In the genomic region with DNA sequence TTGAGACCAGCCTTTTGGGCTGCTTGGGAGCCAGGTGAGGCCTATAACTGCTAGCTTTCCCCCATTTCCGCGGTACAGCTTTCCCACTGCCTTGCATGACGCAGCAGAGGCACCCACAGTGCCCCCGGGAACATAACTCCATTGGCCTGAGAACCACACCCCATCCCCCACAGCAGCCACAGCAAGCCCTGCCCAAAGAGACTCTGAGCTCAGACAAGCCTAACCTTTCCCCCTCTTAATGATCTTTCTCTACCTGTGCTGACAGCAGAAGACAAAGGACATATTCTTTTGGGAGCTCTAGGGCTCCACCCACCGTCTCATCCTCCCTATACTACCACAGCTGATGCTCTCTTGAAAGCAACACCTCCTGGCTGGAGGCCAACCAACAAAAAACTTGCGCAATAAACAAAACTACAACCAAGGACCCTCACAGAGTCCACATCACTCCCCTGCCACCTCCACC, we compare ENCODE assay signal across 1 cellular context.
TF ChIP-seq lines count a peak whose summit lies in the region.

No MANE protein-coding gene starts in this region.

TF ChIP-seq in HepG2, 621 proteins besides CTCF, POLR2A, EP300 and RAD21 (continued from another document):
- TF ChIP-seq, protein P1, sequence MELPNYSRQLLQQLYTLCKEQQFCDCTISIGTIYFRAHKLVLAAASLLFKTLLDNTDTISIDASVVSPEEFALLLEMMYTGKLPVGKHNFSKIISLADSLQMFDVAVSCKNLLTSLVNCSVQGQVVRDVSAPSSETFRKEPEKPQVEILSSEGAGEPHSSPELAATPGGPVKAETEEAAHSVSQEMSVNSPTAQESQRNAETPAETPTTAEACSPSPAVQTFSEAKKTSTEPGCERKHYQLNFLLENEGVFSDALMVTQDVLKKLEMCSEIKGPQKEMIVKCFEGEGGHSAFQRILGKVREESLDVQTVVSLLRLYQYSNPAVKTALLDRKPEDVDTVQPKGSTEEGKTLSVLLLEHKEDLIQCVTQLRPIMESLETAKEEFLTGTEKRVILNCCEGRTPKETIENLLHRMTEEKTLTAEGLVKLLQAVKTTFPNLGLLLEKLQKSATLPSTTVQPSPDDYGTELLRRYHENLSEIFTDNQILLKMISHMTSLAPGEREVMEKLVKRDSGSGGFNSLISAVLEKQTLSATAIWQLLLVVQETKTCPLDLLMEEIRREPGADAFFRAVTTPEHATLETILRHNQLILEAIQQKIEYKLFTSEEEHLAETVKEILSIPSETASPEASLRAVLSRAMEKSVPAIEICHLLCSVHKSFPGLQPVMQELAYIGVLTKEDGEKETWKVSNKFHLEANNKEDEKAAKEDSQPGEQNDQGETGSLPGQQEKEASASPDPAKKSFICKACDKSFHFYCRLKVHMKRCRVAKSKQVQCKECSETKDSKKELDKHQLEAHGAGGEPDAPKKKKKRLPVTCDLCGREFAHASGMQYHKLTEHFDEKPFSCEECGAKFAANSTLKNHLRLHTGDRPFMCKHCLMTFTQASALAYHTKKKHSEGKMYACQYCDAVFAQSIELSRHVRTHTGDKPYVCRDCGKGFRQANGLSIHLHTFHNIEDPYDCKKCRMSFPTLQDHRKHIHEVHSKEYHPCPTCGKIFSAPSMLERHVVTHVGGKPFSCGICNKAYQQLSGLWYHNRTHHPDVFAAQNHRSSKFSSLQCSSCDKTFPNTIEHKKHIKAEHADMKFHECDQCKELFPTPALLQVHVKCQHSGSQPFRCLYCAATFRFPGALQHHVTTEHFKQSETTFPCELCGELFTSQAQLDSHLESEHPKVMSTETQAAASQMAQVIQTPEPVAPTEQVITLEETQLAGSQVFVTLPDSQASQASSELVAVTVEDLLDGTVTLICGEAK (IDR thresholded peaks at IDR 0.05) = no peak
- TF ChIP-seq, protein P1 (CRISPR knock-in tag; IDR thresholded peaks at IDR 0.05) = no peak
- TF ChIP-seq ZNF773 (CRISPR knock-in tag; IDR thresholded peaks at IDR 0.05; ENCODE audit: borderline replicate concordance) (no peak), NR2F6 (IDR thresholded peaks at IDR 0.05) (peak; percentile 53; the same call in 1 of the 2 replicates), NR2F6 (CRISPR knock-in tag; IDR thresholded peaks at IDR 0.05) (no peak), DPF2 (CRISPR knock-in tag; IDR thresholded peaks at IDR 0.05; ENCODE audit: borderline replicate concordance, low read depth) (no peak), SOX5 (CRISPR knock-in tag; IDR thresholded peaks at IDR 0.05; ENCODE audit: borderline replicate concordance) (peak; percentile 53; the same call in 1 of the 2 replicates), ZNF569 (CRISPR knock-in tag; IDR thresholded peaks at IDR 0.05; ENCODE audit: borderline replicate concordance) (no peak), JDP2 (CRISPR knock-in tag; IDR thresholded peaks at IDR 0.05; ENCODE audit: borderline replicate concordance) (no peak), PHF8 (CRISPR knock-in tag; IDR thresholded peaks at IDR 0.05) (peak; percentile 43; the same call in 1 of the 2 replicates), ZSCAN9 (CRISPR knock-in tag; IDR thresholded peaks at IDR 0.05; ENCODE audit: borderline replicate concordance) (no peak), NCOR1 (IDR thresholded peaks at IDR 0.05; ENCODE audit: borderline replicate concordance, low read length) (peak; percentile 37; the same call in 1 of the 2 replicates), TOPORS (CRISPR knock-in tag; IDR thresholded peaks at IDR 0.05) (no peak), REL (CRISPR knock-in tag; conservative IDR thresholded peaks at IDR 0.05) (no peak), KLF13 (CRISPR knock-in tag; IDR thresholded peaks at IDR 0.05) (no peak), CEBPB (IDR thresholded peaks at IDR 0.05; ENCODE audit: borderline replicate concordance, low read depth, low read length) (peak; percentile 92), ZNF256 (CRISPR knock-in tag; conservative IDR thresholded peaks at IDR 0.05) (no peak), ZNF30 (CRISPR knock-in tag; IDR thresholded peaks at IDR 0.05) (no peak), LCORL (IDR thresholded peaks at IDR 0.05) (peak; percentile 13; the same call in 1 of the 2 replicates), LCORL (CRISPR knock-in tag; IDR thresholded peaks at IDR 0.05) (no peak)
- TF ChIP-seq, protein P2, sequence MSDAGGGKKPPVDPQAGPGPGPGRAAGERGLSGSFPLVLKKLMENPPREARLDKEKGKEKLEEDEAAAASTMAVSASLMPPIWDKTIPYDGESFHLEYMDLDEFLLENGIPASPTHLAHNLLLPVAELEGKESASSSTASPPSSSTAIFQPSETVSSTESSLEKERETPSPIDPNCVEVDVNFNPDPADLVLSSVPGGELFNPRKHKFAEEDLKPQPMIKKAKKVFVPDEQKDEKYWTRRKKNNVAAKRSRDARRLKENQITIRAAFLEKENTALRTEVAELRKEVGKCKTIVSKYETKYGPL (CRISPR knock-in tag; IDR thresholded peaks at IDR 0.05) = no peak
- TF ChIP-seq, protein P3, sequence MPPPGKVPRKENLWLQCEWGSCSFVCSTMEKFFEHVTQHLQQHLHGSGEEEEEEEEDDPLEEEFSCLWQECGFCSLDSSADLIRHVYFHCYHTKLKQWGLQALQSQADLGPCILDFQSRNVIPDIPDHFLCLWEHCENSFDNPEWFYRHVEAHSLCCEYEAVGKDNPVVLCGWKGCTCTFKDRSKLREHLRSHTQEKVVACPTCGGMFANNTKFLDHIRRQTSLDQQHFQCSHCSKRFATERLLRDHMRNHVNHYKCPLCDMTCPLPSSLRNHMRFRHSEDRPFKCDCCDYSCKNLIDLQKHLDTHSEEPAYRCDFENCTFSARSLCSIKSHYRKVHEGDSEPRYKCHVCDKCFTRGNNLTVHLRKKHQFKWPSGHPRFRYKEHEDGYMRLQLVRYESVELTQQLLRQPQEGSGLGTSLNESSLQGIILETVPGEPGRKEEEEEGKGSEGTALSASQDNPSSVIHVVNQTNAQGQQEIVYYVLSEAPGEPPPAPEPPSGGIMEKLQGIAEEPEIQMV (CRISPR knock-in tag; IDR thresholded peaks at IDR 0.05; ENCODE audit: low read depth) = no peak
- TF ChIP-seq, protein P4, sequence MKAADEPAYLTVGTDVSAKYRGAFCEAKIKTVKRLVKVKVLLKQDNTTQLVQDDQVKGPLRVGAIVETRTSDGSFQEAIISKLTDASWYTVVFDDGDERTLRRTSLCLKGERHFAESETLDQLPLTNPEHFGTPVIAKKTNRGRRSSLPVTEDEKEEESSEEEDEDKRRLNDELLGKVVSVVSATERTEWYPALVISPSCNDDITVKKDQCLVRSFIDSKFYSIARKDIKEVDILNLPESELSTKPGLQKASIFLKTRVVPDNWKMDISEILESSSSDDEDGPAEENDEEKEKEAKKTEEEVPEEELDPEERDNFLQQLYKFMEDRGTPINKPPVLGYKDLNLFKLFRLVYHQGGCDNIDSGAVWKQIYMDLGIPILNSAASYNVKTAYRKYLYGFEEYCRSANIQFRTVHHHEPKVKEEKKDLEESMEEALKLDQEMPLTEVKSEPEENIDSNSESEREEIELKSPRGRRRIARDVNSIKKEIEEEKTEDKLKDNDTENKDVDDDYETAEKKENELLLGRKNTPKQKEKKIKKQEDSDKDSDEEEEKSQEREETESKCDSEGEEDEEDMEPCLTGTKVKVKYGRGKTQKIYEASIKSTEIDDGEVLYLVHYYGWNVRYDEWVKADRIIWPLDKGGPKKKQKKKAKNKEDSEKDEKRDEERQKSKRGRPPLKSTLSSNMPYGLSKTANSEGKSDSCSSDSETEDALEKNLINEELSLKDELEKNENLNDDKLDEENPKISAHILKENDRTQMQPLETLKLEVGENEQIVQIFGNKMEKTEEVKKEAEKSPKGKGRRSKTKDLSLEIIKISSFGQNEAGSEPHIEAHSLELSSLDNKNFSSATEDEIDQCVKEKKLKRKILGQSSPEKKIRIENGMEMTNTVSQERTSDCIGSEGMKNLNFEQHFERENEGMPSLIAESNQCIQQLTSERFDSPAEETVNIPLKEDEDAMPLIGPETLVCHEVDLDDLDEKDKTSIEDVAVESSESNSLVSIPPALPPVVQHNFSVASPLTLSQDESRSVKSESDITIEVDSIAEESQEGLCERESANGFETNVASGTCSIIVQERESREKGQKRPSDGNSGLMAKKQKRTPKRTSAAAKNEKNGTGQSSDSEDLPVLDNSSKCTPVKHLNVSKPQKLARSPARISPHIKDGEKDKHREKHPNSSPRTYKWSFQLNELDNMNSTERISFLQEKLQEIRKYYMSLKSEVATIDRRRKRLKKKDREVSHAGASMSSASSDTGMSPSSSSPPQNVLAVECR (CRISPR knock-in tag; IDR thresholded peaks at IDR 0.05; ENCODE audit: borderline replicate concordance) = peak; percentile 19; the same call in 1 of the 2 replicates
- TF ChIP-seq, protein P5, sequence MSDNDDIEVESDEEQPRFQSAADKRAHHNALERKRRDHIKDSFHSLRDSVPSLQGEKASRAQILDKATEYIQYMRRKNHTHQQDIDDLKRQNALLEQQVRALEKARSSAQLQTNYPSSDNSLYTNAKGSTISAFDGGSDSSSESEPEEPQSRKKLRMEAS (IDR thresholded peaks at IDR 0.05) = no peak
- TF ChIP-seq, protein P6, sequence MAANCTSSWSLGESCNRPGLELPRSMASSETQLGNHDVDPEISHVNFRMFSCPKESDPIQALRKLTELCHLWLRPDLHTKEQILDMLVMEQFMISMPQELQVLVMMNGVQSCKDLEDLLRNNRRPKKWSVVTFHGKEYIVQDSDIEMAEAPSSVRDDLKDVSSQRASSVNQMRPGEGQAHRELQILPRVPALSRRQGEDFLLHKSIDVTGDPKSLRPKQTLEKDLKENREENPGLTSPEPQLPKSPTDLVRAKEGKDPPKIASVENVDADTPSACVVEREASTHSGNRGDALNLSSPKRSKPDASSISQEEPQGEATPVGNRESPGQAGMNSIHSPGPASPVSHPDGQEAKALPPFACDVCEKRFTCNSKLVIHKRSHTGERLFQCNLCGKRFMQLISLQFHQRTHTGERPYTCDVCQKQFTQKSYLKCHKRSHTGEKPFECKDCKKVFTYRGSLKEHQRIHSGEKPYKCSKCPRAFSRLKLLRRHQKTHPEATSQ (CRISPR knock-in tag; IDR thresholded peaks at IDR 0.05; ENCODE audit: borderline replicate concordance) = no peak
- TF ChIP-seq, protein P7, sequence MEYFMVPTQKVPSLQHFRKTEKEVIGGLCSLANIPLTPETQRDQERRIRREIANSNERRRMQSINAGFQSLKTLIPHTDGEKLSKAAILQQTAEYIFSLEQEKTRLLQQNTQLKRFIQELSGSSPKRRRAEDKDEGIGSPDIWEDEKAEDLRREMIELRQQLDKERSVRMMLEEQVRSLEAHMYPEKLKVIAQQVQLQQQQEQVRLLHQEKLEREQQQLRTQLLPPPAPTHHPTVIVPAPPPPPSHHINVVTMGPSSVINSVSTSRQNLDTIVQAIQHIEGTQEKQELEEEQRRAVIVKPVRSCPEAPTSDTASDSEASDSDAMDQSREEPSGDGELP (IDR thresholded peaks at IDR 0.05; ENCODE audit: borderline replicate concordance, low read depth) = peak; percentile 85; the same call in 1 of the 2 replicates
- TF ChIP-seq, protein P8, sequence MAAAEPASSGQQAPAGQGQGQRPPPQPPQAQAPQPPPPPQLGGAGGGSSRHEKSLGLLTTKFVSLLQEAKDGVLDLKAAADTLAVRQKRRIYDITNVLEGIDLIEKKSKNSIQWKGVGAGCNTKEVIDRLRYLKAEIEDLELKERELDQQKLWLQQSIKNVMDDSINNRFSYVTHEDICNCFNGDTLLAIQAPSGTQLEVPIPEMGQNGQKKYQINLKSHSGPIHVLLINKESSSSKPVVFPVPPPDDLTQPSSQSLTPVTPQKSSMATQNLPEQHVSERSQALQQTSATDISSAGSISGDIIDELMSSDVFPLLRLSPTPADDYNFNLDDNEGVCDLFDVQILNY (CRISPR knock-in tag; conservative IDR thresholded peaks at IDR 0.05) = no peak
